In genomic region chr7:155205368-155206285, GRCh38 we compare ENCODE assay signal across 1 cellular context.
TF ChIP-seq lines count a peak whose summit lies in the region.

No MANE protein-coding gene starts in this region.

TF ChIP-seq in K562, 482 proteins besides CTCF, POLR2A, EP300 and RAD21 (continued from another document and continues in another):
- TF ChIP-seq YY1 (IDR thresholded peaks at IDR 0.05; ENCODE audit: borderline replicate concordance in 1 of 3, control insufficient read depth in 1 of 3, extremely low read depth in 1 of 3, insufficient read depth in 3 of 3, insufficient read length in 1 of 3, insufficient replicate concordance in 2 of 3, low read depth in 1 of 3, low read length in 2 of 3) (peak; percentile 35 to 91 (median 45)), JUNB (CRISPR knock-in tag; conservative IDR thresholded peaks at IDR 0.05) (no peak), MECOM (CRISPR knock-in tag; IDR thresholded peaks at IDR 0.05) (peak; percentile 70; the same call in 1 of the 2 replicates), RFX1 (IDR thresholded peaks at IDR 0.05) (no peak), CBX3 (IDR thresholded peaks at IDR 0.05; ENCODE audit: borderline replicate concordance in 1 of 2, low read length in 2 of 2) (peak in 1 of 2 experiments; percentile 81; a peak in 2 of 3 replicates), RBM34 (IDR thresholded peaks at IDR 0.05; ENCODE audit: borderline replicate concordance, insufficient read depth, low read length) (no peak), SMAD3 (CRISPR knock-in tag; conservative IDR thresholded peaks at IDR 0.05) (no peak), MITF (IDR thresholded peaks at IDR 0.05) (peak; percentile 15), SREBF1 (IDR thresholded peaks at IDR 0.05; ENCODE audit: borderline replicate concordance, low read depth, low read length) (peak; percentile 90; the same call in 1 of the 2 replicates), OTX1 (CRISPR knock-in tag; IDR thresholded peaks at IDR 0.05) (peak; percentile 98), RBM14 (IDR thresholded peaks at IDR 0.05; ENCODE audit: borderline replicate concordance, insufficient read depth, low read depth, low read length) (no peak), NR2C1 (IDR thresholded peaks at IDR 0.05) (no peak; the same call in none of the 2 replicates), NR2C1 (tag; IDR thresholded peaks at IDR 0.05) (peak; percentile 72), RHOXF2B (CRISPR knock-in tag; conservative IDR thresholded peaks at IDR 0.05) (no peak), DPF2 (IDR thresholded peaks at IDR 0.05) (peak; percentile 90), IRF2 (CRISPR knock-in tag; IDR thresholded peaks at IDR 0.05) (no peak), ZFPM2 (CRISPR knock-in tag; IDR thresholded peaks at IDR 0.05) (no peak), TGIF2 (CRISPR knock-in tag; IDR thresholded peaks at IDR 0.05) (no peak), THAP12 (CRISPR knock-in tag; IDR thresholded peaks at IDR 0.05) (peak; percentile 50; the same call in 1 of the 2 replicates), ADNP (tag; IDR thresholded peaks at IDR 0.05) (peak; percentile 68), ZNF75A (CRISPR knock-in tag; IDR thresholded peaks at IDR 0.05) (no peak), EHMT2 (IDR thresholded peaks at IDR 0.05) (peak; percentile 86; the same call in 1 of the 2 replicates), E2F3 (CRISPR knock-in tag; IDR thresholded peaks at IDR 0.05) (no peak; the same call in 1 of the 2 replicates), RBFOX2 (IDR thresholded peaks at IDR 0.05; ENCODE audit: low read depth, low read length) (peak; percentile 88), ZSCAN29 (IDR thresholded peaks at IDR 0.05) (0 out of 2 replicates have a peak, but pooled peaks have one; percentile 49), MXD1 (CRISPR knock-in tag; IDR thresholded peaks at IDR 0.05; ENCODE audit: borderline replicate concordance, poor library complexity, severe bottlenecking) (no peak), ZZZ3 (IDR thresholded peaks at IDR 0.05) (peak; percentile 70; the same call in 1 of the 2 replicates), TCFL5 (CRISPR knock-in tag; conservative IDR thresholded peaks at IDR 0.05) (no peak), RBM25 (IDR thresholded peaks at IDR 0.05; ENCODE audit: low read depth, low read length, severe bottlenecking) (no peak), ZBTB7A (IDR thresholded peaks at IDR 0.05; ENCODE audit: borderline replicate concordance, control insufficient read depth, low read depth, low read length) (no peak; the same call in 1 of the 2 replicates), SMC3 (conservative IDR thresholded peaks at IDR 0.05; ENCODE audit: insufficient read depth, low read depth, low read length) (0 out of 2 replicates have a peak, but pooled peaks have one; percentile 9), WHSC1 (IDR thresholded peaks at IDR 0.05; ENCODE audit: low read length) (no peak), CREB1 (IDR thresholded peaks at IDR 0.05) (peak; percentile 85), CREB1 (CRISPR knock-in tag; IDR thresholded peaks at IDR 0.05) (peak; percentile 91), ZMIZ1 (IDR thresholded peaks at IDR 0.05; ENCODE audit: low read depth in 2 of 2, low read length in 2 of 2) (peak; percentile 17 to 40; a peak in 1 of 4 replicates), XRCC5 (IDR thresholded peaks at IDR 0.05; ENCODE audit: low read depth, low read length) (peak; percentile 95)
- TF ChIP-seq, protein P1, sequence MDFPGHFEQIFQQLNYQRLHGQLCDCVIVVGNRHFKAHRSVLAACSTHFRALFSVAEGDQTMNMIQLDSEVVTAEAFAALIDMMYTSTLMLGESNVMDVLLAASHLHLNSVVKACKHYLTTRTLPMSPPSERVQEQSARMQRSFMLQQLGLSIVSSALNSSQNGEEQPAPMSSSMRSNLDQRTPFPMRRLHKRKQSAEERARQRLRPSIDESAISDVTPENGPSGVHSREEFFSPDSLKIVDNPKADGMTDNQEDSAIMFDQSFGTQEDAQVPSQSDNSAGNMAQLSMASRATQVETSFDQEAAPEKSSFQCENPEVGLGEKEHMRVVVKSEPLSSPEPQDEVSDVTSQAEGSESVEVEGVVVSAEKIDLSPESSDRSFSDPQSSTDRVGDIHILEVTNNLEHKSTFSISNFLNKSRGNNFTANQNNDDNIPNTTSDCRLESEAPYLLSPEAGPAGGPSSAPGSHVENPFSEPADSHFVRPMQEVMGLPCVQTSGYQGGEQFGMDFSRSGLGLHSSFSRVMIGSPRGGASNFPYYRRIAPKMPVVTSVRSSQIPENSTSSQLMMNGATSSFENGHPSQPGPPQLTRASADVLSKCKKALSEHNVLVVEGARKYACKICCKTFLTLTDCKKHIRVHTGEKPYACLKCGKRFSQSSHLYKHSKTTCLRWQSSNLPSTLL (IDR thresholded peaks at IDR 0.05): peak; percentile 89
- TF ChIP-seq, protein P2, sequence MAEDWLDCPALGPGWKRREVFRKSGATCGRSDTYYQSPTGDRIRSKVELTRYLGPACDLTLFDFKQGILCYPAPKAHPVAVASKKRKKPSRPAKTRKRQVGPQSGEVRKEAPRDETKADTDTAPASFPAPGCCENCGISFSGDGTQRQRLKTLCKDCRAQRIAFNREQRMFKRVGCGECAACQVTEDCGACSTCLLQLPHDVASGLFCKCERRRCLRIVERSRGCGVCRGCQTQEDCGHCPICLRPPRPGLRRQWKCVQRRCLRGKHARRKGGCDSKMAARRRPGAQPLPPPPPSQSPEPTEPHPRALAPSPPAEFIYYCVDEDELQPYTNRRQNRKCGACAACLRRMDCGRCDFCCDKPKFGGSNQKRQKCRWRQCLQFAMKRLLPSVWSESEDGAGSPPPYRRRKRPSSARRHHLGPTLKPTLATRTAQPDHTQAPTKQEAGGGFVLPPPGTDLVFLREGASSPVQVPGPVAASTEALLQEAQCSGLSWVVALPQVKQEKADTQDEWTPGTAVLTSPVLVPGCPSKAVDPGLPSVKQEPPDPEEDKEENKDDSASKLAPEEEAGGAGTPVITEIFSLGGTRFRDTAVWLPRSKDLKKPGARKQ (CRISPR knock-in tag; IDR thresholded peaks at IDR 0.05): no peak
- TF ChIP-seq, protein P3, sequence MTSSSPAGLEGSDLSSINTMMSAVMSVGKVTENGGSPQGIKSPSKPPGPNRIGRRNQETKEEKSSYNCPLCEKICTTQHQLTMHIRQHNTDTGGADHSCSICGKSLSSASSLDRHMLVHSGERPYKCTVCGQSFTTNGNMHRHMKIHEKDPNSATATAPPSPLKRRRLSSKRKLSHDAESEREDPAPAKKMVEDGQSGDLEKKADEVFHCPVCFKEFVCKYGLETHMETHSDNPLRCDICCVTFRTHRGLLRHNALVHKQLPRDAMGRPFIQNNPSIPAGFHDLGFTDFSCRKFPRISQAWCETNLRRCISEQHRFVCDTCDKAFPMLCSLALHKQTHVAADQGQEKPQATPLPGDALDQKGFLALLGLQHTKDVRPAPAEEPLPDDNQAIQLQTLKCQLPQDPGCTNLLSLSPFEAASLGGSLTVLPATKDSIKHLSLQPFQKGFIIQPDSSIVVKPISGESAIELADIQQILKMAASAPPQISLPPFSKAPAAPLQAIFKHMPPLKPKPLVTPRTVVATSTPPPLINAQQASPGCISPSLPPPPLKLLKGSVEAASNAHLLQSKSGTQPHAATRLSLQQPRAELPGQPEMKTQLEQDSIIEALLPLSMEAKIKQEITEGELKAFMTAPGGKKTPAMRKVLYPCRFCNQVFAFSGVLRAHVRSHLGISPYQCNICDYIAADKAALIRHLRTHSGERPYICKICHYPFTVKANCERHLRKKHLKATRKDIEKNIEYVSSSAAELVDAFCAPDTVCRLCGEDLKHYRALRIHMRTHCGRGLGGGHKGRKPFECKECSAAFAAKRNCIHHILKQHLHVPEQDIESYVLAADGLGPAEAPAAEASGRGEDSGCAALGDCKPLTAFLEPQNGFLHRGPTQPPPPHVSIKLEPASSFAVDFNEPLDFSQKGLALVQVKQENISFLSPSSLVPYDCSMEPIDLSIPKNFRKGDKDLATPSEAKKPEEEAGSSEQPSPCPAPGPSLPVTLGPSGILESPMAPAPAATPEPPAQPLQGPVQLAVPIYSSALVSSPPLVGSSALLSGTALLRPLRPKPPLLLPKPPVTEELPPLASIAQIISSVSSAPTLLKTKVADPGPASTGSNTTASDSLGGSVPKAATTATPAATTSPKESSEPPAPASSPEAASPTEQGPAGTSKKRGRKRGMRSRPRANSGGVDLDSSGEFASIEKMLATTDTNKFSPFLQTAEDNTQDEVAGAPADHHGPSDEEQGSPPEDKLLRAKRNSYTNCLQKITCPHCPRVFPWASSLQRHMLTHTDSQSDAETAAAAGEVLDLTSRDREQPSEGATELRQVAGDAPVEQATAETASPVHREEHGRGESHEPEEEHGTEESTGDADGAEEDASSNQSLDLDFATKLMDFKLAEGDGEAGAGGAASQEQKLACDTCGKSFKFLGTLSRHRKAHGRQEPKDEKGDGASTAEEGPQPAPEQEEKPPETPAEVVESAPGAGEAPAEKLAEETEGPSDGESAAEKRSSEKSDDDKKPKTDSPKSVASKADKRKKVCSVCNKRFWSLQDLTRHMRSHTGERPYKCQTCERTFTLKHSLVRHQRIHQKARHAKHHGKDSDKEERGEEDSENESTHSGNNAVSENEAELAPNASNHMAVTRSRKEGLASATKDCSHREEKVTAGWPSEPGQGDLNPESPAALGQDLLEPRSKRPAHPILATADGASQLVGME (CRISPR knock-in tag; IDR thresholded peaks at IDR 0.05): no peak
